Comparison of ENCODE assay signal across 24 cellular contexts in genomic region chrX:26871967-26872366, GRCh38.
"Had no signal": no experiment of that assay in that cellular context is flagged by ENCODE, and none has a peak within 500 bp of the region (broad histone marks: within the 10 kb centered on the region; RNA-seq: fewer than 3 reads in every experiment).

No MANE protein-coding gene starts in this region.

- H3K9me3 ChIP-seq: lower lobe of right lung, right atrium auricular region, right lobe of liver, testis, thyroid gland, transverse colon had no signal

- H3K27ac ChIP-seq: lower lobe of right lung, parathyroid adenoma, right atrium auricular region, right lobe of liver, skin epidermis, stomach, testis, thyroid gland, transverse colon, upper lobe of left lung had no signal

- H2AFZ ChIP-seq: parathyroid adenoma had no signal

- H3K36me3 ChIP-seq: lower lobe of right lung, right atrium auricular region, right lobe of liver, stomach, thyroid gland, transverse colon, upper lobe of left lung had no signal

- H3K9ac ChIP-seq: parathyroid adenoma had no signal

- H3K4me1 ChIP-seq: lower lobe of right lung, parathyroid adenoma, right atrium auricular region, right lobe of liver, stomach, testis, thyroid gland, transverse colon, upper lobe of left lung had no signal

- H3K79me2 ChIP-seq: parathyroid adenoma had no signal

- DNase-seq: hippocampal formation; kidney glomerular epithelial cell; left cardiac atrium; lower lobe of right lung; mammary epithelial cell; mesenchymal stem cell; naive thymus-derived CD8-positive, alpha-beta T cell; occipital lobe; right lobe of liver; stimulated activated CD4-positive, alpha-beta T cell treated with anti-CD3 and anti-CD28 coated beads, Interleukin-12 subunit alpha, Interleukin-12 subunit beta, amount 100 ng/mL, for 4 hours; stimulated activated CD4-positive, alpha-beta T cell treated with anti-CD3 and anti-CD28 coated beads, Interleukin-15, amount 100 ng/mL, for 24 hours; stimulated activated CD4-positive, alpha-beta T cell treated with anti-CD3 and anti-CD28 coated beads, Interleukin-2, amount 100 ng/mL, for 24 hours; stimulated activated CD4-positive, alpha-beta T cell treated with anti-CD3 and anti-CD28 coated beads, Interleukin-4, amount 100 ng/mL, for 1 hour; stimulated activated naive B cell treated with anti-CD40 and anti-IgM and Interleukin-4, amounts not matched to agents 10 μg/mL and 1 μg/mL and 100 μg/mL, for 72 hours; stimulated activated naive CD8-positive, alpha-beta T cell treated with anti-CD3 and anti-CD28 coated beads, Interleukin-15, Interleukin-2, amounts not matched to agents 100 U/mL and 50 U/mL, for 24 hours; stomach; testis; thyroid gland; transverse colon; upper lobe of left lung had no signal

- ATAC-seq: left cardiac atrium; left lobe of liver; lower lobe of right lung; naive thymus-derived CD8-positive, alpha-beta T cell; right lobe of liver; stimulated activated naive CD8-positive, alpha-beta T cell treated with anti-CD3 and anti-CD28 coated beads, Interleukin-15, Interleukin-2, amounts not matched to agents 100 U/mL and 50 U/mL, for 24 hours had no signal

- H3K4me3 ChIP-seq: lower lobe of right lung, right atrium auricular region, right lobe of liver, skin epidermis, stomach, testis, thyroid gland, transverse colon, upper lobe of left lung had no signal

- H3K27me3 ChIP-seq: right atrium auricular region, right lobe of liver, stomach, testis, thyroid gland, transverse colon, upper lobe of left lung had no signal
